ENCODE assay signal across 21 cellular contexts in genomic region chr17:78648293-78648692, GRCh38.
"Had no signal": no experiment of that assay in that cellular context is flagged by ENCODE, and none has a peak within 500 bp of the region (broad histone marks: within the 10 kb centered on the region; RNA-seq: fewer than 3 reads in every experiment).

No MANE protein-coding gene starts in this region.

- H3K4me3 ChIP-seq: MG63, SJSA1, SK-N-MC had no signal

- H3K27me3 ChIP-seq: MG63 had no signal

- H3K27ac ChIP-seq: SJSA1, SK-N-MC had no signal

- FAIRE-seq: RCC 7860 had no signal

- DNase-seq: Karpas-422, KG1, MG63, NCI-H1092 treated with DMSO at 0.1 percent for 48 hours, NCI-H1436, NCI-H187, NCI-H2029, NCI-H2081 treated with DMSO at 0.1 percent for 48 hours, NCI-H2171, NCI-H226, NCI-H446, NCI-H510A, NCI-H524 treated with DMSO at 0.1 percent for 48 hours, NCI-H69, NCI-H774, Right ventricle myocardium superior, RPMI8226, SIG-M5 had no signal

- H3K4me1 ChIP-seq: SJSA1 had no signal

- H3K36me3 ChIP-seq: MG63, SJSA1 had no signal

- H3K9me3 ChIP-seq: MG63, SJSA1 had no signal
